Comparison of ENCODE assay signal across 32 cellular contexts in genomic region chr18:26628017-26628416, GRCh38.
"Had no signal": no experiment of that assay in that cellular context is flagged by ENCODE, and none has a peak within 500 bp of the region (broad histone marks: within the 10 kb centered on the region; RNA-seq: fewer than 3 reads in every experiment).

No MANE protein-coding gene starts in this region.

- H3K4me3 Mint-ChIP-seq: activated B cell treated with CpG ODN at 0.5 μM for 24 hours; activated CD4-positive, alpha-beta memory T cell treated with anti-CD3 and anti-CD28 coated beads, Interleukin-2, amount 10 ng/mL, durations not matched to agents 7 days and 5 days; activated CD4-positive, alpha-beta T cell treated with anti-CD3 and anti-CD28 coated beads, Interleukin-2, amount 10 ng/mL, durations not matched to agents 7 days and 5 days; activated CD8-positive, alpha-beta memory T cell treated with anti-CD3 and anti-CD28 coated beads, Interleukin-2, amount 10 ng/mL, durations not matched to agents 7 days and 5 days; activated CD8-positive, alpha-beta T cell treated with anti-CD3 and anti-CD28 coated beads, Interleukin-2, amount 10 ng/mL, durations not matched to agents 7 days and 5 days; activated naive CD4-positive, alpha-beta T cell treated with anti-CD3 and anti-CD28 coated beads, Interleukin-2, amount 10 ng/mL, durations not matched to agents 7 days and 5 days; activated naive CD4-positive, alpha-beta T cell treated with anti-CD3 and anti-CD28 coated beads, Interleukin-2, amount 50 U/mL, for 24 hours; activated naive CD8-positive, alpha-beta T cell; activated naive CD8-positive, alpha-beta T cell treated with anti-CD3 and anti-CD28 coated beads, Interleukin-2, amount 10 ng/mL, durations not matched to agents 7 days and 5 days; activated naive CD8-positive, alpha-beta T cell treated with anti-CD3 and anti-CD28 coated beads, Interleukin-2, amount 50 U/mL, for 24 hours; activated T-cell treated with anti-CD3 and anti-CD28 coated beads, Interleukin-2, amount 50 U/mL, for 24 hours; brain; central memory CD8-positive, alpha-beta T cell; T-cell; T-helper 17 cell had no signal

- H3K4me1 Mint-ChIP-seq: activated B cell treated with CpG ODN at 0.5 μM for 24 hours; activated CD4-positive, alpha-beta memory T cell treated with anti-CD3 and anti-CD28 coated beads, Interleukin-2, amount 10 ng/mL, durations not matched to agents 7 days and 5 days; activated CD4-positive, alpha-beta T cell treated with anti-CD3 and anti-CD28 coated beads, Interleukin-2, amount 10 ng/mL, durations not matched to agents 7 days and 5 days; activated CD8-positive, alpha-beta memory T cell treated with anti-CD3 and anti-CD28 coated beads, Interleukin-2, amount 10 ng/mL, durations not matched to agents 7 days and 5 days; activated naive CD4-positive, alpha-beta T cell treated with anti-CD3 and anti-CD28 coated beads, Interleukin-2, amount 10 ng/mL, durations not matched to agents 7 days and 5 days; activated naive CD4-positive, alpha-beta T cell treated with anti-CD3 and anti-CD28 coated beads, Interleukin-2, amount 50 U/mL, for 24 hours; activated naive CD8-positive, alpha-beta T cell treated with anti-CD3 and anti-CD28 coated beads, Interleukin-2, amount 10 ng/mL, durations not matched to agents 7 days and 5 days; activated naive CD8-positive, alpha-beta T cell treated with anti-CD3 and anti-CD28 coated beads, Interleukin-2, amount 50 U/mL, for 24 hours; brain; central memory CD8-positive, alpha-beta T cell; T-cell; T-helper 17 cell had no signal

- H3K27me3 Mint-ChIP-seq: activated CD4-positive, alpha-beta memory T cell treated with anti-CD3 and anti-CD28 coated beads, Interleukin-2, amount 10 ng/mL, durations not matched to agents 7 days and 5 days; activated CD8-positive, alpha-beta memory T cell treated with anti-CD3 and anti-CD28 coated beads, Interleukin-2, amount 10 ng/mL, durations not matched to agents 7 days and 5 days; activated naive CD8-positive, alpha-beta T cell treated with anti-CD3 and anti-CD28 coated beads, Interleukin-2, amount 10 ng/mL, durations not matched to agents 7 days and 5 days had no signal

- H3K4me3 ChIP-seq: ascending aorta, cardiac muscle cell had no signal

- H3K27ac ChIP-seq: ascending aorta, cardiac muscle cell, VCaP had no signal

- DNase-seq: activated B cell treated with CpG ODN at 0.5 μM for 24 hours; activated CD4-positive, alpha-beta memory T cell treated with anti-CD3 and anti-CD28 coated beads, Interleukin-2, amount 10 ng/mL, durations not matched to agents 7 days and 5 days; activated CD4-positive, alpha-beta T cell treated with anti-CD3 and anti-CD28 coated beads for 4 hours; activated CD4-positive, alpha-beta T cell treated with anti-CD3 and anti-CD28 coated beads, Interleukin-2, amount 10 ng/mL, durations not matched to agents 7 days and 5 days; activated CD4-positive, alpha-beta T cell treated with anti-CD3 and anti-CD28 coated beads, Interleukin-2, amount 50 U/mL, for 48 hours; activated CD4-positive, CD25-positive, alpha-beta regulatory T cell treated with anti-CD3 and anti-CD28 coated beads, Interleukin-2, amount 50 U/mL, for 72 hours; activated CD8-positive, alpha-beta memory T cell treated with anti-CD3 and anti-CD28 coated beads for 24 hours; activated CD8-positive, alpha-beta memory T cell treated with anti-CD3 and anti-CD28 coated beads, Interleukin-2, amount 10 ng/mL, durations not matched to agents 7 days and 5 days; activated CD8-positive, alpha-beta memory T cell treated with anti-CD3 and anti-CD28 coated beads, Interleukin-2, amount 50 U/mL, for 48 hours; activated CD8-positive, alpha-beta T cell treated with anti-CD3 and anti-CD28 coated beads, Interleukin-2, amount 10 ng/mL, durations not matched to agents 7 days and 5 days; activated effector memory CD4-positive, alpha-beta T cell treated with Interleukin-2 at 50 U/mL for 16 hours; activated gamma-delta T cell; activated naive CD4-positive, alpha-beta T cell treated with anti-CD3 and anti-CD28 coated beads, Interleukin-2, amount 10 ng/mL, durations not matched to agents 7 days and 5 days; activated naive CD4-positive, alpha-beta T cell treated with Interleukin-2 at 50 U/mL for 16 hours; activated naive CD8-positive, alpha-beta T cell treated with anti-CD3 and anti-CD28 coated beads, Interleukin-2, amount 10 ng/mL, durations not matched to agents 7 days and 5 days; activated naive CD8-positive, alpha-beta T cell treated with anti-CD3 and anti-CD28 coated beads, Interleukin-2, amount 50 U/mL, for 24 hours; activated T-cell treated with anti-CD3 and anti-CD28 coated beads, Interleukin-2, amount 50 U/mL, for 24 hours; activated T-cell treated with anti-CD3 and anti-CD28 coated beads, Interleukin-2, amount 50 U/mL, for 48 hours; amygdala; anterior cingulate cortex; caudate nucleus; cerebellar nuclear complex; T-cell; T-helper 17 cell had no signal

- H3K36me3 ChIP-seq: ascending aorta, cardiac muscle cell had no signal

- H3K9me3 ChIP-seq: ascending aorta had no signal

- H3K27me3 ChIP-seq: ascending aorta, cardiac muscle cell had no signal

- H3K27ac Mint-ChIP-seq: activated B cell treated with CpG ODN at 0.5 μM for 24 hours; activated CD4-positive, alpha-beta memory T cell treated with anti-CD3 and anti-CD28 coated beads, Interleukin-2, amount 10 ng/mL, durations not matched to agents 7 days and 5 days; activated CD4-positive, alpha-beta T cell treated with anti-CD3 and anti-CD28 coated beads, Interleukin-2, amount 10 ng/mL, durations not matched to agents 7 days and 5 days; activated CD8-positive, alpha-beta memory T cell treated with anti-CD3 and anti-CD28 coated beads, Interleukin-2, amount 10 ng/mL, durations not matched to agents 7 days and 5 days; activated CD8-positive, alpha-beta T cell treated with anti-CD3 and anti-CD28 coated beads, Interleukin-2, amount 10 ng/mL, durations not matched to agents 7 days and 5 days; activated naive CD4-positive, alpha-beta T cell treated with anti-CD3 and anti-CD28 coated beads, Interleukin-2, amount 10 ng/mL, durations not matched to agents 7 days and 5 days; activated naive CD4-positive, alpha-beta T cell treated with anti-CD3 and anti-CD28 coated beads, Interleukin-2, amount 50 U/mL, for 24 hours; activated naive CD8-positive, alpha-beta T cell; activated naive CD8-positive, alpha-beta T cell treated with anti-CD3 and anti-CD28 coated beads, Interleukin-2, amount 10 ng/mL, durations not matched to agents 7 days and 5 days; activated naive CD8-positive, alpha-beta T cell treated with anti-CD3 and anti-CD28 coated beads, Interleukin-2, amount 50 U/mL, for 24 hours; activated T-cell treated with anti-CD3 and anti-CD28 coated beads, Interleukin-2, amount 50 U/mL, for 24 hours; activated T-helper 2 cell treated with anti-CD3 and anti-CD28 coated beads, Interferon-gamma antibody, Interleukin-2, Interleukin-4, amounts not matched to agents 10 μg/mL and 5 μg/mL and 100 μg/mL, durations not matched to agents 14 hours and 24 hours and 36 hours; brain; T-cell; T-helper 17 cell had no signal

- ATAC-seq: activated CD8-positive, alpha-beta memory T cell treated with anti-CD3 and anti-CD28 coated beads, Interleukin-2, amount 10 ng/mL, durations not matched to agents 7 days and 5 days; activated CD8-positive, alpha-beta T cell treated with anti-CD3 and anti-CD28 coated beads, Interleukin-2, amount 10 ng/mL, durations not matched to agents 7 days and 5 days; activated naive CD8-positive, alpha-beta T cell treated with anti-CD3 and anti-CD28 coated beads, Interleukin-2, amount 50 U/mL, for 24 hours; T-cell; T-helper 17 cell had no signal

- H3K4me1 ChIP-seq: ascending aorta had no signal

- H3K36me3 Mint-ChIP-seq: activated naive CD4-positive, alpha-beta T cell treated with anti-CD3 and anti-CD28 coated beads, Interleukin-2, amount 10 ng/mL, durations not matched to agents 7 days and 5 days; activated naive CD8-positive, alpha-beta T cell treated with anti-CD3 and anti-CD28 coated beads, Interleukin-2, amount 10 ng/mL, durations not matched to agents 7 days and 5 days; T-cell had no signal
